ENCODE assay signal across 8 cellular contexts in genomic region chr1:226912587-226913176, GRCh38. TPM values are rescaled to one million over a fixed set of nuclear protein-coding genes. Genes with fewer than 3 reads are reported as not detected.
DNase-seq lines count a peak whose midpoint lies in the region; ATAC-seq, FAIRE-seq and TF ChIP-seq lines count a peak whose summit lies in the region.

No MANE protein-coding gene starts in this region.

- H3K4me2 ChIP-seq in K562 (ENCODE audit: insufficient read depth, low read length) = no peak overlapping the region

- BruUV-seq in K562 (replicated peaks; lab: Mats Ljungman, UMichigan) = no TSS peak

- H3K9me3 ChIP-seq in Peyer's patch (no peaks in the 10 kb centered on the region), K562 (replicated peaks; ENCODE audit: control insufficient read depth, insufficient read depth, low read depth, low read length) (no peaks in the 10 kb centered on the region)

- intact Hi-C loops in K562 (cut with micrococcal nuclease) = loop anchor here (1.0 to 10.0 kb wide), 2 partner anchors 312 to 525 kb away; no protein-coding TSS in a partner anchor

- no peak overlapping the region for H3K27ac ChIP-seq in Peyer's patch
- H3K27ac ChIP-seq in K562 (ENCODE audit: extremely low read depth, low read depth, low read length) = no peak overlapping the region

- POLR2A ChIA-PET in K562 (lab: Yijun Ruan, JAX) = interaction anchor here (0.6 to 1.7 kb wide), 9 partner anchors 9 to 515 kb away, joined by 3 to 6 read pairs (median 3); no protein-coding TSS in a partner anchor

- H4K20me1 ChIP-seq in K562 (replicated peaks; ENCODE audit: control insufficient read depth, insufficient read depth, low read length) = no peaks in the 10 kb centered on the region

- TF ChIP-seq EP300 in K562 (IDR thresholded peaks at IDR 0.05; ENCODE audit: low read length) = no peak

- no peak for TF ChIP-seq POLR2A in GM12891 (IDR thresholded peaks at IDR 0.05; ENCODE audit: low read depth, low read length)
- TF ChIP-seq POLR2A in Peyer's patch (IDR thresholded peaks at IDR 0.05) = no peak
- no peak for TF ChIP-seq POLR2A in K562 (conservative IDR thresholded peaks at IDR 0.05)

- DNase-seq in GM12891 (ENCODE audit: insufficient read length, low spot score) (peak; percentile 54), Peyer's patch (peak; percentile 23 to 79 (median 73)), K562 (ENCODE audit: extremely low read depth in 1 of 4, low spot score in 3 of 4) (peak; percentile 64 to 81 (median 73)), iris pigment epithelial cell (ENCODE audit: low read depth) (peak; percentile 35), NCI-H2196 (lab: John Stamatoyannopoulos, UW; ENCODE audit: unreplicated experiment) (no peak), epidermal melanocyte (ENCODE audit: insufficient read length, low spot score) (no peak)
- peak; percentile 51 for DNase-seq in stimulated activated CD4-positive, alpha-beta T cell treated with anti-CD3 and anti-CD28 coated beads, Interleukin-4, amount 100 ng/mL, for 1 hour

- H3K4me3 ChIP-seq in Peyer's patch (no peak overlapping the region), K562 (no peak overlapping the region)

- H3K27me3 ChIP-seq in Peyer's patch (no peaks in the 10 kb centered on the region), K562 (ENCODE audit: control insufficient read depth in 2 of 2, insufficient read depth in 2 of 2, low read length in 2 of 2) (no peaks in the 10 kb centered on the region)

- peak overlapping the region; percentile 28 to 33; a peak in 1 of 4 replicates for H3K9ac ChIP-seq in K562 (ENCODE audit: insufficient read depth in 1 of 2, low read depth in 2 of 2, low read length in 2 of 2)

- 36% methylated on average over 13 of the region's 13 CpGs for WGBS in K562 (ENCODE audit: insufficient coverage, low coverage, missing lambda C conversion rate)

- peak; percentile 71 to 90 for TF ChIP-seq RAD21 in K562 (CRISPR knock-in tag; conservative IDR thresholded peaks at IDR 0.05 in 1 of 2, IDR thresholded peaks at IDR 0.05 in 1 of 2)

- FAIRE-seq in GM12891 (lab: Jason Lieb, UNC) (peak; percentile 92), K562 (lab: Jason Lieb, UNC) (peak; percentile 85)

- H3K79me2 ChIP-seq in K562 (ENCODE audit: control insufficient read depth, insufficient read depth, low read length) = no peaks in the 10 kb centered on the region

- ATAC-seq in HG02840 (IDR thresholded peaks at IDR 0.05; ENCODE audit: low FRiP score, unreplicated experiment) = peak; percentile 47
- peak; percentile 98 for ATAC-seq in K562

- CTCF ChIA-PET in K562 (lab: Yijun Ruan, JAX; ENCODE audit: low intra/inter-chr PET ratio) = interaction anchor here (0.8 to 2.0 kb wide), 2 partner anchors 525 to 569 kb away, joined by 3 to 12 read pairs; no protein-coding TSS in a partner anchor

- H3K9me1 ChIP-seq in K562 (ENCODE audit: control insufficient read depth, insufficient read depth, low read length) = no peaks in the 10 kb centered on the region

- in situ Hi-C loops in K562 (cut with MboI) = loop anchor here (10.0 kb wide), 1 partner anchor 522 kb away; no protein-coding TSS in a partner anchor

- TF ChIP-seq CTCF in Peyer's patch (IDR thresholded peaks at IDR 0.05) (peak in 4 of 6 experiments; percentile 51 to 75 (median 68)), K562 (IDR thresholded peaks at IDR 0.05 in 2 of 3, conservative IDR thresholded peaks at IDR 0.05 in 1 of 3; ENCODE audit: insufficient read depth in 2 of 3, low read depth in 1 of 3, low read length in 3 of 3) (peak; percentile 81 to 93 (median 82))

- peak overlapping the region; percentile 78 for H2AFZ ChIP-seq in K562 (ENCODE audit: low read depth, low read length)

- H3K36me3 ChIP-seq in Peyer's patch = no peaks in the 10 kb centered on the region
- H3K36me3 ChIP-seq in K562 (ENCODE audit: control insufficient read depth, insufficient read depth, low read length) = no peaks in the 10 kb centered on the region

- H3K4me1 ChIP-seq in Peyer's patch = no peaks in the 10 kb centered on the region
- H3K4me1 ChIP-seq in K562 (replicated peaks in 1 of 2; ENCODE audit: control insufficient read depth in 2 of 2, insufficient read depth in 2 of 2, low read length in 2 of 2) = peaks cover 0 to 6% of the 10 kb centered on the region in 2 experiments; a peak in 2 of 5 replicates

TF ChIP-seq in GM12891, 5 proteins besides CTCF, POLR2A, EP300 and RAD21:
- TF ChIP-seq TAF1 (IDR thresholded peaks at IDR 0.05; ENCODE audit: low read depth, low read length) (no peak), POLR2AphosphoS5 (IDR thresholded peaks at IDR 0.05; ENCODE audit: low read depth, low read length) (no peak), SPI1 (IDR thresholded peaks at IDR 0.05; ENCODE audit: low read depth, low read length) (no peak), PAX5 (IDR thresholded peaks at IDR 0.05; ENCODE audit: insufficient read depth, low read length, severe bottlenecking) (no peak), POU2F2 (IDR thresholded peaks at IDR 0.05; ENCODE audit: low read depth, low read length) (no peak)

TF ChIP-seq in K562, 482 proteins besides CTCF, POLR2A, EP300 and RAD21 (continues in another document):
- TF ChIP-seq FIP1L1 (IDR thresholded peaks at IDR 0.05; ENCODE audit: low read depth, low read length, poor library complexity, severe bottlenecking) (no peak), MTA3 (IDR thresholded peaks at IDR 0.05; ENCODE audit: borderline replicate concordance) (no peak), TCF7L2 (IDR thresholded peaks at IDR 0.05; ENCODE audit: low read depth, low read length) (no peak), NFRKB (IDR thresholded peaks at IDR 0.05; ENCODE audit: low read depth) (no peak), ZNF57 (CRISPR knock-in tag; IDR thresholded peaks at IDR 0.05) (no peak), CBX1 (IDR thresholded peaks at IDR 0.05; ENCODE audit: low read depth) (no peak), CEBPB (tag; IDR thresholded peaks at IDR 0.05) (no peak), PTBP1 (IDR thresholded peaks at IDR 0.05; ENCODE audit: low read depth, low read length) (no peak), EGR1 (conservative IDR thresholded peaks at IDR 0.05) (peak; percentile 20), ATF7 (IDR thresholded peaks at IDR 0.05) (peak; percentile 30; the same call in 1 of the 2 replicates), CC2D1A (IDR thresholded peaks at IDR 0.05) (peak; percentile 73), HDAC6 (IDR thresholded peaks at IDR 0.05; ENCODE audit: low read depth, low read length) (no peak)

RNA-seq across cellular contexts. Expression of gene COQ8A, which starts 27.4 kb away (rescaled TPM):
- polyA plus RNA-seq in GM12891 (2012; ENCODE audit: low read depth, missing spikeins) = 10.4 TPM
- 100 to 1,000 TPM in 1 of 4 donors, 10 to 100 TPM in 3; 25.2 to 108 (median 48.3) TPM for total RNA-seq in Peyer's patch
- 36.8 and 53.6 TPM in 2 replicates for total RNA-seq in K562 (2011; cell fraction: chromatin; rRNA removed; ENCODE audit: low replicate concordance)
- total RNA-seq in K562 (2011; cell fraction: nucleolus; rRNA removed) = 34.5 and 34.7 TPM in 2 replicates
- 35.6 and 48.2 TPM in 2 replicates for total RNA-seq in K562 (2011; cell fraction: nucleoplasm; rRNA removed)
- 40.1 and 45.0 TPM in 2 replicates for total RNA-seq in K562 (2014; rRNA removed)
- total RNA-seq in K562 (2014; rRNA removed; fragmentation: Illumina TruSeq; extraction: Trizol) = 18.4 and 18.6 TPM in 2 replicates
- 20.5 and 20.7 TPM in 2 replicates for total RNA-seq in K562 (2015; rRNA removed; fragmentation: Illumina TruSeq; extraction: Trizol)
- total RNA-seq in K562 (2021) = 44.3 and 54.3 TPM in 2 replicates
- polyA plus RNA-seq in K562 (2011; rRNA removed) = 38.4 and 40.1 TPM in 2 replicates
- 36.3 and 44.9 TPM in 2 replicates for polyA plus RNA-seq in K562 (2011; cell fraction: cytosol; rRNA removed)
- 78.8 and 89.1 TPM in 2 replicates for polyA plus RNA-seq in K562 (2011; cell fraction: nucleus; rRNA removed)
- polyA plus RNA-seq in K562 (2012) = 27.1 and 42.6 TPM in 2 replicates
- polyA plus RNA-seq in K562 (2014; fragmentation: Illumina TruSeq; extraction: Trizol) = 32.4 and 42.5 TPM in 2 replicates
- polyA plus RNA-seq in K562 (2014; fragmentation: Nextera tagmentation; extraction: Ambion mirVana) = 1 to 10 TPM; 2.6 to 4.1 TPM
- polyA plus RNA-seq in K562 (2014; rRNA removed) = 38.0 and 45.7 TPM in 2 replicates
- polyA minus RNA-seq in K562 (2011; rRNA and poly(A)+ RNA removed) = 18.9 and 22.0 TPM in 2 replicates
- polyA minus RNA-seq in K562 (2011; cell fraction: cytosol; rRNA and poly(A)+ RNA removed) = 18.2 and 22.0 TPM in 2 replicates
- polyA minus RNA-seq in K562 (2011; cell fraction: nucleus; rRNA and poly(A)+ RNA removed) = 18.6 and 21.1 TPM in 2 replicates

RNA-seq across cellular contexts. Expression of gene PSEN2, which starts 42.3 kb away (rescaled TPM):
- polyA plus RNA-seq in GM12891 (2012; ENCODE audit: low read depth, missing spikeins) = 2.9 TPM
- total RNA-seq in Peyer's patch (10 to 100 TPM; 31.4 to 57.8 (median 39.1) TPM), K562 (2014; rRNA removed) (21.3 and 23.7 TPM in 2 replicates), K562 (2014; rRNA removed; fragmentation: Illumina TruSeq; extraction: Trizol) (9.2 and 10.9 TPM in 2 replicates), K562 (2015; rRNA removed; fragmentation: Illumina TruSeq; extraction: Trizol) (15.1 and 15.2 TPM in 2 replicates), K562 (2021) (19.7 and 21.5 TPM in 2 replicates)
- total RNA-seq in K562 (2011; cell fraction: chromatin; rRNA removed; ENCODE audit: low replicate concordance) = 26.0 and 76.1 TPM in 2 replicates
- total RNA-seq in K562 (2011; cell fraction: nucleolus; rRNA removed) = 54.9 and 66.9 TPM in 2 replicates
- 40.9 and 48.3 TPM in 2 replicates for total RNA-seq in K562 (2011; cell fraction: nucleoplasm; rRNA removed)
- polyA plus RNA-seq in K562 (2011; rRNA removed) (12.1 and 12.9 TPM in 2 replicates), K562 (2014; fragmentation: Illumina TruSeq; extraction: Trizol) (13.7 and 15.4 TPM in 2 replicates), K562 (2014; fragmentation: Nextera tagmentation; extraction: Ambion mirVana) (1 to 10 TPM; 2.3 to 3.3 TPM), K562 (2014; rRNA removed) (18.0 and 20.9 TPM in 2 replicates)
- 13.0 and 21.6 TPM in 2 replicates for polyA plus RNA-seq in K562 (2011; cell fraction: cytosol; rRNA removed)
- 25.4 and 41.4 TPM in 2 replicates for polyA plus RNA-seq in K562 (2011; cell fraction: nucleus; rRNA removed)
- 15.3 and 17.8 TPM in 2 replicates for polyA plus RNA-seq in K562 (2012)
- polyA minus RNA-seq in K562 (2011; rRNA and poly(A)+ RNA removed) = 14.2 and 24.8 TPM in 2 replicates
- 6.5 and 10.5 TPM in 2 replicates for polyA minus RNA-seq in K562 (2011; cell fraction: cytosol; rRNA and poly(A)+ RNA removed)
- polyA minus RNA-seq in K562 (2011; cell fraction: nucleus; rRNA and poly(A)+ RNA removed) = 16.0 and 20.1 TPM in 2 replicates

Comparison
In these comparisons a context has a peak if more than half of its experiments do, and no peak if none do; other contexts are left out.
1. DNase-seq: peak in GM12891 (single experiment), Peyer's patch (3 of 3), K562 (4 of 4), iris pigment epithelial cell (single experiment) and stimulated activated CD4-positive, alpha-beta T cell treated with anti-CD3 and anti-CD28 coated beads, Interleukin-4, amount 100 ng/mL, for 1 hour (single experiment); none in NCI-H2196 (single experiment) and epidermal melanocyte (single experiment).